9 cellular contexts compared by ENCODE assay signal in genomic region chr4:106201373-106201772, GRCh38.
DNase-seq lines count a peak whose midpoint lies in the region; ATAC-seq and TF ChIP-seq lines count a peak whose summit lies in the region.
"Had no signal": no experiment of that assay in that cellular context is flagged by ENCODE, and none has a peak within 500 bp of the region (broad histone marks: within the 10 kb centered on the region; RNA-seq: fewer than 3 reads in every experiment).

No MANE protein-coding gene starts in this region.

- H4K20me1 ChIP-seq in GM23248 (ENCODE audit: insufficient read depth), result no peaks in the 10 kb centered on the region

- peak; percentile 61 for TF ChIP-seq CTCF in AG09319 (IDR thresholded peaks at IDR 0.05; ENCODE audit: low read depth, low read length)
- peak; percentile 79 for TF ChIP-seq CTCF in RWPE2 (IDR thresholded peaks at IDR 0.05; ENCODE audit: poor library complexity, severe bottlenecking)
- TF ChIP-seq CTCF in gastroesophageal sphincter (IDR thresholded peaks at IDR 0.05), result peak; percentile 22 to 52 (median 27)

- no peak for TF ChIP-seq EP300 in gastroesophageal sphincter (IDR thresholded peaks at IDR 0.05)

- no peak overlapping the region for H3K9ac ChIP-seq in GM23248

- TF ChIP-seq POLR2A in gastroesophageal sphincter (IDR thresholded peaks at IDR 0.05), result no peak

- no peak overlapping the region for H3K4me2 ChIP-seq in GM23248 (ENCODE audit: unreplicated experiment)

- H3F3A ChIP-seq in GM23248 (ENCODE audit: insufficient read depth), result no peaks in the 10 kb centered on the region

- intact Hi-C loops in cardiac septum (cut with DNase I), result loop anchor here (5.0 kb wide), 1 partner anchor 494 kb away; the partner anchor contains the start of genes GSTCD and INTS12

- H3K9me2 ChIP-seq in GM23248 (ENCODE audit: insufficient read depth), result no peaks in the 10 kb centered on the region

- in situ Hi-C loops in GM23248 (cut with MboI), result no loop called here

- H2AFZ ChIP-seq in GM23248, result no peak overlapping the region

- no peaks in the 10 kb centered on the region; the same call in 1 of the 2 replicates for H3K36me3 ChIP-seq in GM23248 (ENCODE audit: low read depth)
- no peaks in the 10 kb centered on the region for H3K36me3 ChIP-seq in RWPE2 (ENCODE audit: low read depth)
- no peaks in the 10 kb centered on the region for H3K36me3 ChIP-seq in gastroesophageal sphincter

- ATAC-seq in RWPE2 (ENCODE audit: low read depth), result no peak
- ATAC-seq in gastroesophageal sphincter, result no peak
- ATAC-seq in HG02610 (IDR thresholded peaks at IDR 0.05; ENCODE audit: unreplicated experiment), result no peak
- ATAC-seq in HG03565 (IDR thresholded peaks at IDR 0.05; ENCODE audit: unreplicated experiment), result no peak

- DNase-seq in AG09319 (ENCODE audit: extremely low read depth, low read depth), result peak; percentile 1
- DNase-seq in GM23248, result peak; percentile 37
- no peak for DNase-seq in RWPE2 (ENCODE audit: low spot score)
- DNase-seq in stimulated activated naive CD4-positive, alpha-beta T cell (lab: John Stamatoyannopoulos, UW), result no peak
- DNase-seq in cardiac septum (ENCODE audit: low spot score), result no peak

- H3K9me3 ChIP-seq in GM23248 (ENCODE audit: low read depth), result no peaks in the 10 kb centered on the region
- H3K9me3 ChIP-seq in RWPE2 (ENCODE audit: severe bottlenecking), result no peaks in the 10 kb centered on the region
- H3K9me3 ChIP-seq in gastroesophageal sphincter, result no peaks in the 10 kb centered on the region

- no peaks in the 10 kb centered on the region for H3K27me3 ChIP-seq in GM23248 (replicated peaks; ENCODE audit: insufficient read depth)
- no peaks in the 10 kb centered on the region for H3K27me3 ChIP-seq in RWPE2 (ENCODE audit: insufficient read depth, poor library complexity, severe bottlenecking)
- H3K27me3 ChIP-seq in gastroesophageal sphincter, result no peaks in the 10 kb centered on the region

- H3K4me3 ChIP-seq in GM23248 (no peak overlapping the region), RWPE2 (ENCODE audit: severe bottlenecking) (no peak overlapping the region), gastroesophageal sphincter (no peak overlapping the region)

- no peaks in the 10 kb centered on the region for H3K4me1 ChIP-seq in GM23248 (ENCODE audit: insufficient read depth)
- no peaks in the 10 kb centered on the region for H3K4me1 ChIP-seq in RWPE2 (ENCODE audit: insufficient read depth, poor library complexity, severe bottlenecking)
- H3K4me1 ChIP-seq in gastroesophageal sphincter, result no peaks in the 10 kb centered on the region

- no peaks in the 10 kb centered on the region for H3K79me2 ChIP-seq in GM23248 (ENCODE audit: insufficient read depth)

- H3K27ac ChIP-seq in GM23248, result no peak overlapping the region
- no peak overlapping the region for H3K27ac ChIP-seq in RWPE2 (ENCODE audit: poor library complexity, severe bottlenecking)
- no peak overlapping the region for H3K27ac ChIP-seq in gastroesophageal sphincter
- H3K27ac ChIP-seq: epithelial cell of prostate had no signal

Comparison
In these comparisons a context has a peak if more than half of its experiments do, and no peak if none do; other contexts are left out.
1. DNase-seq: peak in AG09319 (single experiment) and GM23248 (single experiment); none in RWPE2 (single experiment), stimulated activated naive CD4-positive, alpha-beta T cell (0 of 6) and cardiac septum (single experiment).
2. CTCF ChIP-seq: peak in every context shown above with its lines; median percentile 79 in RWPE2; 61 in AG09319; 27 in gastroesophageal sphincter.